In genomic region chr7:134419085-134419484, GRCh38 we compare ENCODE assay signal across 17 cellular contexts. TPM values are rescaled to one million over a fixed set of nuclear protein-coding genes. Genes with fewer than 3 reads are reported as not detected.
DNase-seq lines count a peak whose midpoint lies in the region; ATAC-seq and TF ChIP-seq lines count a peak whose summit lies in the region.
"Had no signal": no experiment of that assay in that cellular context is flagged by ENCODE, and none has a peak within 500 bp of the region (broad histone marks: within the 10 kb centered on the region; RNA-seq: fewer than 3 reads in every experiment).

No MANE protein-coding gene starts in this region.

- H3K27ac ChIP-seq in transverse colon (no peak overlapping the region), WERI-Rb-1 (no peak overlapping the region)
- H3K27ac ChIP-seq: GM23248 had no signal

- DNase-seq in DMS53 (lab: John Stamatoyannopoulos, UW) = peak; percentile 90
- peak; percentile 32 for DNase-seq in HuH-7.5 (ENCODE audit: low spot score)
- DNase-seq in left colon = no peak
- DNase-seq in transverse colon = peak; percentile 22
- no peak for DNase-seq in WERI-Rb-1
- no peak for DNase-seq in NCI-H128 (lab: John Stamatoyannopoulos, UW; ENCODE audit: unreplicated experiment)
- DNase-seq in GM19238 (ENCODE audit: insufficient read length, low spot score) = no peak
- DNase-seq: CD4-positive, alpha-beta memory T cell; DMS79; GM23248; NCI-H1092 treated with DMSO at 0.1 percent for 48 hours; NCI-H1694 treated with DMSO at 0.1 percent for 48 hours; NCI-H524 treated with DMSO at 0.1 percent for 48 hours; Right ventricle myocardium superior; SW 1271 had no signal

- H3K9me3 ChIP-seq in transverse colon = no peaks in the 10 kb centered on the region
- H3K9me3 ChIP-seq in WERI-Rb-1 (ENCODE audit: severe bottlenecking) = no peaks in the 10 kb centered on the region

- peak; percentile 83 for ATAC-seq in left colon
- ATAC-seq: HCT116 had no signal

- no peak for TF ChIP-seq POLR2A in transverse colon (IDR thresholded peaks at IDR 0.05)

- H3K4me1 ChIP-seq in transverse colon = peaks cover 0 to 23% (median 0%) of the 10 kb centered on the region in 4 donors

- H3K27me3 ChIP-seq in transverse colon (no peaks in the 10 kb centered on the region), WERI-Rb-1 (ENCODE audit: insufficient read depth, low read depth, severe bottlenecking) (no peaks in the 10 kb centered on the region)

- in situ Hi-C loops in transverse colon (cut with MboI; ENCODE audit: low pct_ligation_motif_present in 1 of 4, low pct_unique_long_range_greater_than_20kb in 1 of 4, low sequenced_read_pairs in 3 of 4) = no loop called here

- 69 to 75% methylated on average over 1 to 3 of the region's 3 CpGs for WGBS in transverse colon (ENCODE audit: low coverage in 1 of 2), 2 donors

- TF ChIP-seq CTCF in transverse colon (IDR thresholded peaks at IDR 0.05) = no peak
- TF ChIP-seq CTCF in WERI-Rb-1 (IDR thresholded peaks at IDR 0.05; ENCODE audit: low read depth, low read length) = no peak

- intact Hi-C loops in left colon (cut with DNase I, micrococcal nuclease) (no loop called here), transverse colon (cut with DNase I; ENCODE audit: low total_unique reads) (no loop called here)

- H3K4me3 ChIP-seq in transverse colon (no peak overlapping the region), WERI-Rb-1 (ENCODE audit: low read depth, low read length) (no peak overlapping the region)
- H3K4me3 ChIP-seq: GM23248, K562 had no signal

- H3K36me3 ChIP-seq in transverse colon (no peaks in the 10 kb centered on the region), WERI-Rb-1 (no peaks in the 10 kb centered on the region)

- TF ChIP-seq EP300 in transverse colon (IDR thresholded peaks at IDR 0.05; ENCODE audit: low read depth) = no peak

RNA-seq across cellular contexts. Expression of gene AKR1B1, which starts 39.8 kb away (rescaled TPM):
- total RNA-seq in left colon (10 to 100 TPM; 12.7 to 26.8 TPM), transverse colon (10 to 100 TPM in 3 of 4 donors, 1 to 10 TPM in 1; 6.4 to 37.2 (median 19.4) TPM)

Comparison
In these comparisons a context has a peak if more than half of its experiments do, and no peak if none do; other contexts are left out.
1. DNase-seq: peak in DMS53 (single experiment), HuH-7.5 (single experiment) and transverse colon (single experiment); none in left colon (0 of 2), WERI-Rb-1 (single experiment), NCI-H128 (single experiment) and GM19238 (single experiment).